1 cellular context compared by ENCODE assay signal in genomic region chr2:38875576-38876367, GRCh38.
TF ChIP-seq lines count a peak whose summit lies in the region.

Gene DHX57 (minus strand): TSS chr2:38875934. CDS start chr2:38868405, 7,529 bp downstream.
Gene MORN2 (plus strand): TSS chr2:38875976.

TF ChIP-seq in H1, 55 proteins besides CTCF, POLR2A, EP300 and RAD21 (continued from another document):
- TF ChIP-seq POLR2AphosphoS5 (IDR thresholded peaks at IDR 0.05; ENCODE audit: low read depth, low read length) (peak; percentile 28; the same call in 1 of the 2 replicates), TAF1 (IDR thresholded peaks at IDR 0.05; ENCODE audit: low read depth, low read length) (peak; percentile 59; the same call in 1 of the 2 replicates), RBBP5 (IDR thresholded peaks at IDR 0.05; ENCODE audit: borderline replicate concordance, low read depth, low read length) (peak; percentile 93; the same call in 1 of the 2 replicates), NRF1 (IDR thresholded peaks at IDR 0.05; ENCODE audit: low read depth, low read length) (0 out of 2 replicates have a peak, but pooled peaks have one; percentile 13), TBP (IDR thresholded peaks at IDR 0.05; ENCODE audit: low read depth, low read length) (peak; percentile 37; the same call in 1 of the 2 replicates), SP1 (IDR thresholded peaks at IDR 0.05; ENCODE audit: low read depth, low read length) (no peak), CREB1 (IDR thresholded peaks at IDR 0.05) (peak; percentile 88), SIX5 (IDR thresholded peaks at IDR 0.05; ENCODE audit: low read depth, low read length) (0 out of 2 replicates have a peak, but pooled peaks have one; percentile 3), JUND (IDR thresholded peaks at IDR 0.05; ENCODE audit: low read length) (peak; percentile 74; the same call in 1 of the 2 replicates), GTF2F1 (IDR thresholded peaks at IDR 0.05; ENCODE audit: borderline replicate concordance, low read depth, low read length) (no peak), TEAD4 (IDR thresholded peaks at IDR 0.05; ENCODE audit: low read depth, low read length) (0 out of 2 replicates have a peak, but pooled peaks have one; percentile 11), EZH2 (IDR thresholded peaks at IDR 0.05; ENCODE audit: low read depth, low read length, severe bottlenecking) (no peak), CTBP2 (IDR thresholded peaks at IDR 0.05; ENCODE audit: borderline replicate concordance, insufficient read depth, insufficient read length, low read length) (no peak), GABPA (IDR thresholded peaks at IDR 0.05; ENCODE audit: borderline replicate concordance, insufficient read depth, low read length) (peak; percentile 91), E2F6 (IDR thresholded peaks at IDR 0.05) (0 out of 2 replicates have a peak, but pooled peaks have one; percentile 36), FOSL1 (IDR thresholded peaks at IDR 0.05; ENCODE audit: insufficient read depth, low read depth, low read length) (no peak), USF2 (IDR thresholded peaks at IDR 0.05; ENCODE audit: low read length) (no peak), CEBPB (IDR thresholded peaks at IDR 0.05; ENCODE audit: low read depth, low read length) (no peak), BACH1 (IDR thresholded peaks at IDR 0.05; ENCODE audit: low read length) (no peak), HDAC2 (IDR thresholded peaks at IDR 0.05; ENCODE audit: borderline replicate concordance in 1 of 2, low read depth in 2 of 2, low read length in 2 of 2) (0 out of 4 replicates have a peak, but pooled peaks of 1 of the 2 experiments have one; percentile 55), ATF2 (IDR thresholded peaks at IDR 0.05; ENCODE audit: low read length) (no peak), MAFK (IDR thresholded peaks at IDR 0.05; ENCODE audit: low read depth, low read length) (no peak), HDAC6 (IDR thresholded peaks at IDR 0.05; ENCODE audit: low read depth, low read length) (no peak), CHD2 (IDR thresholded peaks at IDR 0.05; ENCODE audit: low read length) (peak; percentile 82), KDM4A (IDR thresholded peaks at IDR 0.05; ENCODE audit: low read depth, low read length, severe bottlenecking) (peak; percentile 93), CHD1 (IDR thresholded peaks at IDR 0.05; ENCODE audit: low read depth, low read length) (0 out of 2 replicates have a peak, but pooled peaks have one; percentile 62), SAP30 (IDR thresholded peaks at IDR 0.05; ENCODE audit: insufficient read depth, insufficient replicate concordance, low read length) (peak; percentile 55)
